ENCODE assay signal across 1 cellular context in genomic region chr4:90181644-90182043, GRCh38.
TF ChIP-seq lines count a peak whose summit lies in the region.

No MANE protein-coding gene starts in this region.

TF ChIP-seq in HepG2, 621 proteins besides CTCF, POLR2A, EP300 and RAD21:
- TF ChIP-seq SMAD1 (CRISPR knock-in tag; IDR thresholded peaks at IDR 0.05; ENCODE audit: borderline replicate concordance, low read depth), result no peak
- no peak for TF ChIP-seq ZBTB42 (CRISPR knock-in tag; IDR thresholded peaks at IDR 0.05)
- no peak for TF ChIP-seq RNF2 (conservative IDR thresholded peaks at IDR 0.05; ENCODE audit: low read depth)
- no peak for TF ChIP-seq UBTF (CRISPR knock-in tag; IDR thresholded peaks at IDR 0.05)
- TF ChIP-seq SP2 (CRISPR knock-in tag; IDR thresholded peaks at IDR 0.05), result no peak
- TF ChIP-seq NR3C1 (CRISPR knock-in tag; IDR thresholded peaks at IDR 0.05), result no peak
- TF ChIP-seq WIZ (CRISPR knock-in tag; IDR thresholded peaks at IDR 0.05), result no peak
- no peak for TF ChIP-seq ZNF34 (CRISPR knock-in tag; IDR thresholded peaks at IDR 0.05; ENCODE audit: borderline replicate concordance)
- TF ChIP-seq GRHL1 (CRISPR knock-in tag; conservative IDR thresholded peaks at IDR 0.05), result no peak
